In the genomic region with DNA sequence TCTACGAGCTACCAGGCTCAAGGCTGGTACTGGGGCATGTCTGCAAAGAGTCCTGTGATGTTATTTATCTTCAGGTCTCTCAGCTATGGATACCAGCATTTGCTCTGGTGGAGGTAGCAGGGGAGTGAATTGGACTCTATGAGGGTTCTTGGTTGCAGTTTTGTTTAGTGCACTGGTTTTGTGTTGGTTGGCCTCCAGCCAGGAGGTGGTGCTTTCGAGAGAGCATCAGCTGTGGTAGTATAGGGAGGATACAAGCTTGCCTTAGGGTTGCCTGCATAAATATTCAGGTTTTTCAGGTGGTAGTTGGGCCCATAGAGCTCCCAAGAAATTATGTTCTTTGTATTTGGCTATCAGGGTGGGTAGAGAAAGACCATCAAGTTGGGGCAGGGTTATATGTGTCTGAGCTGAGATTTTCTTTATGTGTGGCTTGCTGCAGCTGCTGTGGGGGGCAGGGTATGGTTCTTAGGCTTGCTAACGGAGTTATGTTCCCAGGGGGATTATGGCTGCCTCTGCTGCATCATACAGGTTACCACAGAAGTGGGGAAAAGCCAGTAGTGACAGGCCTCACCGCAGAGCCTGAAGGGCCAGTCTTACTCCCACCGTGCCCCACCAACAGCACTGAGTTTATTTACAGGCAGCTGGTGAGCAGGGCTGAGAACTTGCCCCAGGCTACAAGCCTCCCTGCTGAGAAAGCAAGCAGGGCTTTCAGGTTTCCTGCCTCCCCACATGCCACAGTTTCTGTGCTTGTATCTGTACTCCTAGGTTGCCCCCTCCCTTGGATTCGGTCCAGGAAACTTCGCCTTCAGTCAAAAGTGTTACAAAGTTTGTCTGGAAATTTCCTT, we compare ENCODE assay signal across 11 cellular contexts. TPM values are rescaled to one million over a fixed set of nuclear protein-coding genes. Genes with fewer than 3 reads are reported as not detected.
A peak's percentile ranks its signal among the peaks of the same experiment; 100 is the strongest.
DNase-seq lines count a peak whose midpoint lies in the region; ATAC-seq, FAIRE-seq and TF ChIP-seq lines count a peak whose summit lies in the region.
"Had no signal": no experiment of that assay in that cellular context is flagged by ENCODE, and none has a peak within 500 bp of the region (broad histone marks: within the 10 kb centered on the region; RNA-seq: fewer than 3 reads in every experiment).

No MANE protein-coding gene starts in this region.

- H4K20me1 ChIP-seq in astrocyte (ENCODE audit: insufficient read depth, low read length) = no peaks in the 10 kb centered on the region

- H3K36me3 Mint-ChIP-seq in MCF 10A (ENCODE audit: insufficient read depth, unreplicated experiment) (peaks cover 4% of the 10 kb centered on the region), astrocyte (ENCODE audit: low read depth, unreplicated experiment) (peaks cover 4% of the 10 kb centered on the region), immature natural killer cell (peaks cover 0 to 13% (median 10%) of the 10 kb centered on the region in 3 donors)

- no peaks in the 10 kb centered on the region for H3K27me3 Mint-ChIP-seq in MCF 10A (ENCODE audit: insufficient read depth, unreplicated experiment)
- no peaks in the 10 kb centered on the region for H3K27me3 Mint-ChIP-seq in astrocyte (ENCODE audit: low read depth, unreplicated experiment)
- H3K27me3 Mint-ChIP-seq in immature natural killer cell (ENCODE audit: low read depth in 3 of 3) = peaks cover 4 to 15% (median 6%) of the 10 kb centered on the region in 3 donors

- H3K9me3 Mint-ChIP-seq in MCF 10A (ENCODE audit: unreplicated experiment) (peaks cover 13% of the 10 kb centered on the region), astrocyte (ENCODE audit: unreplicated experiment) (peaks cover 6% of the 10 kb centered on the region), immature natural killer cell (peaks cover 0 to 15% (median 1%) of the 10 kb centered on the region in 6 donors)

- H3K36me3 ChIP-seq in breast epithelium = no peaks in the 10 kb centered on the region
- no peaks in the 10 kb centered on the region for H3K36me3 ChIP-seq in astrocyte (ENCODE audit: insufficient read depth, low read length)

- peak overlapping the region; percentile 7 for H3K4me2 ChIP-seq in astrocyte (ENCODE audit: low read length)

- peaks cover 16% of the 10 kb centered on the region for H3K4me1 Mint-ChIP-seq in MCF 10A (ENCODE audit: insufficient read depth, unreplicated experiment)
- H3K4me1 Mint-ChIP-seq in astrocyte (ENCODE audit: low read depth, unreplicated experiment) = no peaks in the 10 kb centered on the region
- H3K4me1 Mint-ChIP-seq in immature natural killer cell = no peaks in the 10 kb centered on the region

- H3K4me1 ChIP-seq in breast epithelium (no peaks in the 10 kb centered on the region), astrocyte (ENCODE audit: insufficient read depth, low read length) (no peaks in the 10 kb centered on the region)

- peak overlapping the region; percentile 29 for H3K4me3 Mint-ChIP-seq in MCF 10A (ENCODE audit: unreplicated experiment)
- H3K4me3 Mint-ChIP-seq in astrocyte (ENCODE audit: unreplicated experiment) = no peak overlapping the region
- no peak overlapping the region for H3K4me3 Mint-ChIP-seq in immature natural killer cell

- CTCF ChIA-PET in MCF 10A (lab: Yijun Ruan, JAX) = interaction anchor here (0.7 to 1.6 kb wide), 5 partner anchors 16 to 1577 kb away, joined by 3 to 7 read pairs (median 3); no protein-coding TSS in a partner anchor

- H3K9ac ChIP-seq in astrocyte (ENCODE audit: low read length) = no peak overlapping the region

- POLR2A ChIA-PET in MCF 10A (lab: Yijun Ruan, JAX) = interaction anchor here (0.6 to 3.4 kb wide), 4 partner anchors 8 to 1661 kb away, joined by 3 to 14 read pairs (median 3); partner anchors contain the start of gene RIOK2

- no peak overlapping the region for H2AFZ ChIP-seq in astrocyte (ENCODE audit: low read depth, low read length)

- intact Hi-C loops in MCF 10A (cut with micrococcal nuclease) (no loop called here), breast epithelium (cut with DNase I; ENCODE audit: low total_unique reads) (no loop called here)

- peak overlapping the region; percentile 73 for H3K27ac Mint-ChIP-seq in MCF 10A (ENCODE audit: low read depth, unreplicated experiment)
- H3K27ac Mint-ChIP-seq in astrocyte (ENCODE audit: unreplicated experiment) = peak overlapping the region; percentile 75
- H3K27ac Mint-ChIP-seq in immature natural killer cell = no peak overlapping the region

- DNase-seq in MCF 10A (ENCODE audit: unreplicated experiment) (peak; percentile 71), breast epithelium (ENCODE audit: low spot score in 2 of 2) (no peak), astrocyte (ENCODE audit: low read depth) (no peak), immature natural killer cell (no peak), NCI-H1092 (lab: John Stamatoyannopoulos, UW) (no peak), GDM1 (lab: John Stamatoyannopoulos, UW) (no peak)
- no peak for DNase-seq in stimulated activated CD4-positive, alpha-beta T cell treated with anti-CD3 and anti-CD28 coated beads, Interleukin-4, amount 100 ng/mL, for 1 hour
- DNase-seq: cerebellar nuclear complex, left ventricle myocardium superior had no signal

- no TSS peak for BruUV-seq in MCF 10A (replicated peaks; lab: Mats Ljungman, UMichigan)

- ATAC-seq in HG03354 (IDR thresholded peaks at IDR 0.05; ENCODE audit: poor library complexity, severe bottlenecking, unreplicated experiment) = peak; percentile 89
- ATAC-seq: left ventricle myocardium superior had no signal

- H3K4me3 ChIP-seq in breast epithelium (no peak overlapping the region), astrocyte (ENCODE audit: insufficient read depth, low read depth, low read length) (no peak overlapping the region)

- no peak for TF ChIP-seq CTCF in MCF 10A (IDR thresholded peaks at IDR 0.05; ENCODE audit: unreplicated experiment)
- TF ChIP-seq CTCF in breast epithelium (IDR thresholded peaks at IDR 0.05) = no peak
- TF ChIP-seq CTCF in astrocyte (IDR thresholded peaks at IDR 0.05; ENCODE audit: insufficient read depth, low read depth, low read length) = no peak

- no peaks in the 10 kb centered on the region for H3K79me2 ChIP-seq in astrocyte (ENCODE audit: insufficient read depth, low read length)

- no peak for TF ChIP-seq POLR2A in breast epithelium (IDR thresholded peaks at IDR 0.05)

- H3K27me3 ChIP-seq in breast epithelium (no peaks in the 10 kb centered on the region), astrocyte (ENCODE audit: insufficient read depth, low read length) (no peaks in the 10 kb centered on the region)

- H3K9me3 ChIP-seq in breast epithelium (peaks cover 0 to 5% of the 10 kb centered on the region in 2 donors), astrocyte (ENCODE audit: insufficient read depth, low read depth, low read length) (no peaks in the 10 kb centered on the region)

- no peak for FAIRE-seq in astrocyte (lab: Jason Lieb, UNC)

- H3K27ac ChIP-seq in breast epithelium (no peak overlapping the region), astrocyte (ENCODE audit: low read depth, low read length) (no peak overlapping the region)

RNA-seq across cellular contexts. Expression of gene RIOK2, which starts 9.8 kb away (rescaled TPM):
- 45.7 and 50.9 TPM in 2 replicates for total RNA-seq in MCF 10A (2022)
- 10 to 100 TPM; 23.7 to 28.5 (median 28.2) TPM for total RNA-seq in breast epithelium
- 38.8 and 39.4 TPM in 2 replicates for total RNA-seq in astrocyte
- polyA plus RNA-seq in immature natural killer cell = 10 to 100 TPM; 10.6 to 15.8 (median 14.8) TPM

RNA-seq across cellular contexts. Expression of gene LIX1, which starts 50.4 kb away (rescaled TPM):
- total RNA-seq in MCF 10A (2022) = not detected in 2 replicates
- total RNA-seq in breast epithelium = under 1 TPM in 1 of 3 donors, not detected in 2; 0.15 TPM
- 0.24 and 0.59 TPM in 2 replicates for total RNA-seq in astrocyte
- polyA plus RNA-seq in immature natural killer cell = not detected
- total RNA-seq: left ventricle myocardium superior had no signal
- polyA plus RNA-seq: BJ had no signal

Comparison
In these comparisons a context has a peak if more than half of its experiments do, and no peak if none do; other contexts are left out.
1. H3K27ac Mint-ChIP-seq: peak in MCF 10A (single experiment) and astrocyte (single experiment); none in immature natural killer cell (0 of 6).